ENCODE assay signal across 14 cellular contexts in genomic region chr1:44218503-44219300, GRCh38. TPM values are rescaled to one million over a fixed set of nuclear protein-coding genes. Genes with fewer than 3 reads are reported as not detected.
DNase-seq lines count a peak whose midpoint lies in the region; ATAC-seq, FAIRE-seq and TF ChIP-seq lines count a peak whose summit lies in the region.
"Had no signal": no experiment of that assay in that cellular context is flagged by ENCODE, and none has a peak within 500 bp of the region (broad histone marks: within the 10 kb centered on the region; RNA-seq: fewer than 3 reads in every experiment).

No MANE protein-coding gene starts in this region.

- no peak for TF ChIP-seq EP300 in H1 (IDR thresholded peaks at IDR 0.05; ENCODE audit: borderline replicate concordance in 1 of 2, low read depth in 2 of 2, low read length in 2 of 2)

- no peak for FAIRE-seq in H1 (lab: Jason Lieb, UNC)

- no peak overlapping the region for H3K23ac ChIP-seq in IMR-90 (ENCODE audit: low read depth, low read length)
- H3K23ac ChIP-seq in H1 (ENCODE audit: insufficient read length): no peak overlapping the region

- H3K4me3 Mint-ChIP-seq in CD14-positive monocyte (no peak overlapping the region), HFFc6 (no peak overlapping the region)
- H3K4me3 Mint-ChIP-seq: H9 had no signal

- peak overlapping the region in 4 of 7 donors; percentile 5 to 57 (median 12) for H3K27ac Mint-ChIP-seq in CD14-positive monocyte
- no peak overlapping the region for H3K27ac Mint-ChIP-seq in HFFc6
- H3K27ac Mint-ChIP-seq: H9 had no signal

- no peak overlapping the region for H3K4ac ChIP-seq in IMR-90 (ENCODE audit: low read depth, low read length)
- H3K4ac ChIP-seq in H1 (replicated peaks; ENCODE audit: insufficient read length, low read depth, low read length): no peak overlapping the region

- H2AK9ac ChIP-seq in IMR-90 (replicated peaks; ENCODE audit: low read depth, low read length, poor library complexity): peak overlapping the region; percentile 37

- peaks cover 0 to 2% (median under 1%) of the 10 kb centered on the region in 3 donors for H3K27me3 Mint-ChIP-seq in CD14-positive monocyte (ENCODE audit: low read depth in 3 of 3)
- H3K27me3 Mint-ChIP-seq in HFFc6 (ENCODE audit: insufficient read depth): peaks cover 2% of the 10 kb centered on the region
- H3K27me3 Mint-ChIP-seq: CD4-positive, CD25-positive, alpha-beta regulatory T cell had no signal

- H3K79me1 ChIP-seq in IMR-90 (ENCODE audit: low read depth in 1 of 2, low read length in 2 of 2) (peaks cover 5 to 32% of the 10 kb centered on the region in 2 experiments), H1 (ENCODE audit: low read depth, low read length) (peaks cover 3% of the 10 kb centered on the region; the same call in 1 of the 2 replicates)

- CTCF ChIA-PET in IMR-90 (lab: Yijun Ruan, JAX) (interaction anchor here (0.8 to 1.7 kb wide), 3 partner anchors 21 to 137 kb away, joined by 3 to 6 read pairs (median 3); no protein-coding TSS in a partner anchor), H1 (lab: Charles Lee; ENCODE audit: partially characterized antibody) (interaction anchor here (0.6 to 18.7 kb wide), 50 partner anchors 9 to 778 kb away, joined by 3 to 250 read pairs (median 6); partner anchors contain the start of gene KLF17)

- TF ChIP-seq CTCF in CD14-positive monocyte (IDR thresholded peaks at IDR 0.05) (no peak), IMR-90 (conservative IDR thresholded peaks at IDR 0.05; ENCODE audit: low read depth, low read length) (no peak), H1 (IDR thresholded peaks at IDR 0.05; ENCODE audit: control extremely low read depth in 1 of 3, insufficient read depth in 1 of 3, low read depth in 1 of 3, low read length in 3 of 3) (no peak), HFFc6 (IDR thresholded peaks at IDR 0.05) (no peak)

- H3K9me3 Mint-ChIP-seq in CD14-positive monocyte (peaks cover 0 to under 1% (median 0%) of the 10 kb centered on the region in 7 donors), HFFc6 (no peaks in the 10 kb centered on the region)
- H3K9me3 Mint-ChIP-seq: CD4-positive, CD25-positive, alpha-beta regulatory T cell; H9 had no signal

- no peak overlapping the region for H2AFZ ChIP-seq in IMR-90 (replicated peaks; ENCODE audit: low read length, poor library complexity)
- H2AFZ ChIP-seq in H1 (ENCODE audit: low read length): no peak overlapping the region

- 95% methylated on average over 17 of the region's 24 CpGs; no CpG with 5 or more reads in 1 of the 2 experiments for WGBS in IMR-90 (ENCODE audit: extremely low coverage in 2 of 2, insufficient read length in 1 of 2), 2 experiments
- WGBS in H1 (ENCODE audit: extremely low coverage in 1 of 2, insufficient coverage in 1 of 2, insufficient read length in 1 of 2, insufficient replicate concordance in 2 of 2, low coverage in 1 of 2, low lambda C conversion rate in 2 of 2, missing lambda C conversion rate in 1 of 2), 2 experiments: 97% methylated on average over 24 of the region's 24 CpGs; no CpG with 5 or more reads in 1 of the 2 experiments

- intact Hi-C loops in CD14-positive monocyte (cut with micrococcal nuclease) (loop anchor here (5.0 to 10.0 kb wide), 4 partner anchors 99 to 564 kb away; partner anchors contain the start of genes ERI3 (in 1 of the 2) and KDM4A (in 1 of the 2)), IMR-90 (cut with micrococcal nuclease) (loop anchor here (5.0 kb wide), 1 partner anchor 211 kb away; no protein-coding TSS in a partner anchor), posterior vena cava (cut with DNase I) (loop anchor here in 1 of 2 donors (2.0 to 10.0 kb wide), 2 partner anchors 78 to 376 kb away; no protein-coding TSS in a partner anchor)

- H4K91ac ChIP-seq in IMR-90 (ENCODE audit: insufficient read depth, low read depth, low read length) (no peak overlapping the region), H1 (replicated peaks; ENCODE audit: insufficient read length, low read length) (no peak overlapping the region)

- H2BK5ac ChIP-seq in IMR-90 (ENCODE audit: low read depth, low read length, poor library complexity, severe bottlenecking) (no peak overlapping the region), H1 (ENCODE audit: low read depth, low read length) (no peak overlapping the region)

- H4K8ac ChIP-seq in IMR-90 (ENCODE audit: low read depth in 2 of 2, low read length in 2 of 2): no peak overlapping the region
- no peak overlapping the region; the same call in 1 of the 2 replicates for H4K8ac ChIP-seq in H1 (ENCODE audit: extremely low read depth, insufficient read depth, low read length)

- H3K18ac ChIP-seq in IMR-90 (ENCODE audit: low read depth, low read length) (no peak overlapping the region), H1 (ENCODE audit: extremely low read depth, low read length) (no peak overlapping the region)

- H3K9me3 ChIP-seq in IMR-90 (ENCODE audit: control insufficient read depth, insufficient read depth, low read length) (no peaks in the 10 kb centered on the region), H1 (ENCODE audit: insufficient read depth in 2 of 2, low read depth in 1 of 2, low read length in 1 of 2) (no peaks in the 10 kb centered on the region)

- H3K9me1 ChIP-seq in IMR-90 (ENCODE audit: insufficient read depth, low read length): peaks cover 12% of the 10 kb centered on the region

- H3K56ac ChIP-seq in IMR-90 (ENCODE audit: extremely low read depth, insufficient read depth, low read length) (no peak overlapping the region), H1 (replicated peaks; ENCODE audit: insufficient read length, low read depth, low read length) (no peak overlapping the region)

- H3K14ac ChIP-seq in IMR-90 (replicated peaks; ENCODE audit: low read depth, low read length) (no peak overlapping the region), H1 (ENCODE audit: insufficient read length) (no peak overlapping the region)

- H2BK20ac ChIP-seq in IMR-90 (ENCODE audit: low read depth, low read length): no peak overlapping the region
- H2BK20ac ChIP-seq in H1 (ENCODE audit: low read length): no peak overlapping the region

- H3K36me3 Mint-ChIP-seq in CD14-positive monocyte: peaks cover 67 to 76% of the 10 kb centered on the region in 2 donors
- H3K36me3 Mint-ChIP-seq in HFFc6 (ENCODE audit: low read depth): 0 out of 2 replicates have a peak, but pooled peaks cover 10% of the 10 kb centered on the region

- in situ Hi-C loops in IMR-90 (cut with MboI; ENCODE audit: low sequenced_read_pairs): loop anchor here (5.0 kb wide), 1 partner anchor 379 kb away; no protein-coding TSS in a partner anchor

- H3K4me1 ChIP-seq in IMR-90 (ENCODE audit: control insufficient read depth, insufficient read depth, low read length) (peaks cover 14% of the 10 kb centered on the region), H1 (replicated peaks in 1 of 4; ENCODE audit: control insufficient read depth in 3 of 4, insufficient read depth in 4 of 4, low read length in 3 of 4) (peaks cover 0 to 6% (median 2%) of the 10 kb centered on the region in 4 experiments; a peak in 3 of 7 replicates)

- H3K27ac ChIP-seq in IMR-90 (ENCODE audit: insufficient read depth, low read length) (no peak overlapping the region), H1 (ENCODE audit: low read depth, low read length) (no peak overlapping the region)
- H3K27ac ChIP-seq: HL-60 had no signal

- H3K4me1 Mint-ChIP-seq in CD14-positive monocyte (peaks cover 20% of the 10 kb centered on the region), HFFc6 (ENCODE audit: low read depth) (peaks cover 22% of the 10 kb centered on the region)

- no peak overlapping the region for H2AK5ac ChIP-seq in IMR-90 (ENCODE audit: low read depth, low read length)
- no peak overlapping the region for H2AK5ac ChIP-seq in H1 (ENCODE audit: low read depth, low read length)

- no peak for TF ChIP-seq RAD21 in IMR-90 (IDR thresholded peaks at IDR 0.05; ENCODE audit: low read length)
- TF ChIP-seq RAD21 in H1 (IDR thresholded peaks at IDR 0.05 in 1 of 2, conservative IDR thresholded peaks at IDR 0.05 in 1 of 2; ENCODE audit: low read depth in 2 of 2, low read length in 2 of 2): no peak

- no peak for DNase-seq in CD14-positive monocyte (ENCODE audit: low spot score)
- DNase-seq in IMR-90: no peak
- no peak for DNase-seq in H1 (ENCODE audit: low read depth in 1 of 2, low spot score in 2 of 2)
- peak; percentile 71 for DNase-seq in posterior vena cava (ENCODE audit: low spot score)
- no peak for DNase-seq in HFFc6
- DNase-seq in C1 segment of cervical spinal cord (lab: John Stamatoyannopoulos, UW): no peak
- DNase-seq in T1000 (lab: John Stamatoyannopoulos, UW): no peak
- DNase-seq: CD4-positive, CD25-positive, alpha-beta regulatory T cell; EL; H9; MV-4-11; NCI-H1417 treated with DMSO at 0.1 percent for 48 hours; SHP77 treated with DMSO at 0.1 percent for 48 hours had no signal

- no TSS peak for BruUV-seq in IMR-90 (replicated peaks; lab: Mats Ljungman, UMichigan)

- H3K36me3 ChIP-seq in IMR-90 (ENCODE audit: control insufficient read depth, insufficient read depth, low read length): peaks cover 47% of the 10 kb centered on the region
- H3K36me3 ChIP-seq in H1 (ENCODE audit: control insufficient read depth in 2 of 4, insufficient read depth in 4 of 4, low read length in 3 of 4): peaks cover 23 to 45% (median 31%) of the 10 kb centered on the region in 4 experiments

- no peak overlapping the region for H4K5ac ChIP-seq in IMR-90 (ENCODE audit: low read depth, low read length)
- no peak overlapping the region for H4K5ac ChIP-seq in H1 (ENCODE audit: insufficient read length, low read depth, low read length)

- H3K23me2 ChIP-seq in H1 (ENCODE audit: low read depth, low read length): peaks cover 4% of the 10 kb centered on the region

- no peak overlapping the region for H2BK12ac ChIP-seq in H1 (ENCODE audit: low read depth, low read length)

- no peak overlapping the region for H2BK15ac ChIP-seq in IMR-90 (ENCODE audit: low read depth, low read length)
- H2BK15ac ChIP-seq in H1 (ENCODE audit: low read length): no peak overlapping the region

- peaks cover 0 to 6% of the 10 kb centered on the region in 2 experiments; a peak in 1 of 4 replicates for H3K79me2 ChIP-seq in H1 (ENCODE audit: control insufficient read depth in 1 of 2, insufficient read depth in 2 of 2, low read length in 2 of 2)

- H3K9ac ChIP-seq in IMR-90 (ENCODE audit: low read depth, low read length) (no peak overlapping the region), H1 (replicated peaks in 1 of 4; ENCODE audit: extremely low read depth in 1 of 4, low read depth in 3 of 4, low read length in 3 of 4) (no peak overlapping the region)

- H3K4me2 ChIP-seq in IMR-90 (ENCODE audit: low read depth, low read length) (no peak overlapping the region), H1 (ENCODE audit: insufficient read depth in 1 of 2, low read depth in 2 of 2, low read length in 2 of 2) (no peak overlapping the region)

- TF ChIP-seq POLR2A in IMR-90 (IDR thresholded peaks at IDR 0.05; ENCODE audit: low read depth, low read length): no peak
- TF ChIP-seq POLR2A in H1 (IDR thresholded peaks at IDR 0.05; ENCODE audit: control extremely low read depth in 1 of 2, low read depth in 2 of 2, low read length in 2 of 2): 0 out of 3 replicates have a peak, but pooled peaks of 1 of the 2 experiments have one; percentile 10

- dilution Hi-C loops in IMR-90 (cut with HindIII; ENCODE audit: low sequenced_read_pairs, unreplicated experiment): no loop called here

- H3K4me3 ChIP-seq in IMR-90 (ENCODE audit: insufficient read depth, low read depth, low read length) (no peak overlapping the region), H1 (ENCODE audit: extremely low read depth in 1 of 4, insufficient read depth in 2 of 4, low read depth in 3 of 4, low read length in 4 of 4) (no peak overlapping the region)

- no peak for ATAC-seq in IMR-90 (ENCODE audit: low read depth)

- H3K27me3 ChIP-seq in IMR-90 (ENCODE audit: control insufficient read depth, insufficient read depth, low read length) (no peaks in the 10 kb centered on the region), H1 (replicated peaks in 1 of 4; ENCODE audit: control insufficient read depth in 3 of 4, extremely low read depth in 1 of 4, insufficient read depth in 3 of 4, low read length in 3 of 4) (no peaks in the 10 kb centered on the region)

- H2BK120ac ChIP-seq in IMR-90 (ENCODE audit: low read depth, low read length) (no peak overlapping the region), H1 (replicated peaks; ENCODE audit: low read depth, low read length) (no peak overlapping the region)

- POLR2A ChIA-PET in IMR-90 (lab: Charles Lee; ENCODE audit: unreplicated experiment) (no interaction called here), H1 (lab: Charles Lee; ENCODE audit: partially characterized antibody) (interaction anchor here (1.1 to 3.1 kb wide), 6 partner anchors 8 to 413 kb away, joined by 3 to 12 read pairs (median 4); no protein-coding TSS in a partner anchor)

- peaks cover 12% of the 10 kb centered on the region for H4K20me1 ChIP-seq in IMR-90 (ENCODE audit: insufficient read depth, low read length)
- H4K20me1 ChIP-seq in H1 (replicated peaks in 1 of 2; ENCODE audit: control insufficient read depth in 1 of 2, insufficient read depth in 2 of 2, low read length in 2 of 2): peaks cover 2 to 19% of the 10 kb centered on the region in 2 experiments

RNA-seq across cellular contexts. Expression of gene DMAP1, which starts 5.4 kb away (rescaled TPM):
- polyA plus RNA-seq in CD14-positive monocyte: 10 to 100 TPM; 18.9 to 21.3 TPM
- total RNA-seq in IMR-90 (2012; rRNA removed): 18.1 and 22.2 TPM in 2 replicates
- 34.3 and 39.4 TPM in 2 replicates for polyA plus RNA-seq in IMR-90 (2012; rRNA removed)
- polyA plus RNA-seq in IMR-90 (2012; cell fraction: cytosol; rRNA removed): 30.9 and 49.2 TPM in 2 replicates
- 124 and 135 TPM in 2 replicates for polyA plus RNA-seq in IMR-90 (2012; cell fraction: nucleus; rRNA removed; ENCODE audit: low replicate concordance)
- 36.4 and 37.6 TPM in 2 replicates for total RNA-seq in H1 (2021; fragmentation: NEBNext Ultra II Directional; extraction: Animal tissue kit (Norgen Biotek cat#: 25700))
- 42.4 and 61.1 TPM in 2 replicates for polyA plus RNA-seq in H1 (2011; rRNA removed)
- 66.1 TPM for polyA plus RNA-seq in H1 (2011; cell fraction: cytosol; rRNA removed)
- 110 TPM for polyA plus RNA-seq in H1 (2011; cell fraction: nucleus; rRNA removed)
- polyA plus RNA-seq in H1 (2012, experiment 1 of 2): 29.9 to 41.3 TPM (median 40.0 TPM) in 4 replicates
- polyA plus RNA-seq in H1 (2012, experiment 2 of 2): 25.9 TPM
- polyA plus RNA-seq in H1 (2013, experiment 1 of 2): 27.0 TPM
- 22.2 TPM for polyA plus RNA-seq in H1 (2013, experiment 2 of 2)
- polyA minus RNA-seq in H1 (2011; rRNA and poly(A)+ RNA removed): 51.1 and 65.7 TPM in 2 replicates
- polyA minus RNA-seq in H1 (2011; cell fraction: cytosol; rRNA and poly(A)+ RNA removed): 33.0 TPM
- polyA minus RNA-seq in H1 (2011; cell fraction: nucleus; rRNA and poly(A)+ RNA removed): 42.7 TPM
- 10 to 100 TPM; 18.5 to 23.6 TPM for total RNA-seq in posterior vena cava
- 10 to 100 TPM; 25.7 to 34.6 (median 30.1) TPM for total RNA-seq in HFFc6 (2021; fragmentation: NEBNext Ultra II Directional; extraction: Animal tissue kit (Norgen Biotek cat#: 25700))
